ENCODE assay signal across 8 cellular contexts in the genomic region with DNA sequence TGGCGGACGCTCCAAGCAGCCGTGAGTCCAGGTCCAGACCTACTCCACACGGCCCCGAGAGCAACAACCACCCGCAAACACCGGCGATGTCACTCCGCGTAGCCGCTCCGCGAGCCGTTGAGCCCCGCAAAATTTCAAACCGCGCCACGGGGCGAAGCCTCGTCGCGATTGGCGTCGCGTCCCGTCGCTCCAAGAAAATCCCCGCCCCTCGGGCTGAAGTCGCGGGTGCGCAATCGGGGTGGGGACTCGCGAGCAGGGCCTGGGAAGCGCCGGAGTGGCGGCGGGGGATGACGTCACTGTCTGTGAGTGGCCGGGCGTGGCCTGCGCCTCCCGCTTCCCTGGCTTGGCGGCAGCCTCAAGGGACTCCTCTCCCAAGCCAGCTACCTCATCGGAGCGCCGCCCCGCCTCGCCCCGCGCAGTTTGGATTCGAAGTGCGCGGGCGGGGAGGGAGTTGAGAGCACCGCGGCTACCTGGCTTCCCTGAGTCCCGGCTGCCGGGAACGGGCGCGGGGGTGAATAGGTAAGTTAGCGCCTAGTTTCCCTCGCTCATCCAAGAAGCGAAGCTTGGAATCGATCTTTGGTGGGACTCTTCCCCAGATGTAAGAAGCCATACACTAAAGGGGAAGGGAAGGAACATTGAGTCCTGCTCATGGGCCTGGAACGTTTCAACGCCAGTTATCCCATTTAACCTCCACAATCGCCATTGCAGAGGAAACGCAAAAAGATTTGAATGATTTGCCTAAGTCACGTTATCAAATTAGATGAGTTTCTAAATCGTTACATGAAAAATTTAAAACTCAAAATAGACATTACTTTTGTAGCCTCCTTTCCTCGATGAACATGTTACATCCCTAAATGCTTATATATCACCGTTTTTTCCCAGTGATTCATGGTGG. TPM values are rescaled to one million over a fixed set of nuclear protein-coding genes. Genes with fewer than 3 reads are reported as not detected.
DNase-seq lines count a peak whose midpoint lies in the region; ATAC-seq and TF ChIP-seq lines count a peak whose summit lies in the region.

A gene with protein sequence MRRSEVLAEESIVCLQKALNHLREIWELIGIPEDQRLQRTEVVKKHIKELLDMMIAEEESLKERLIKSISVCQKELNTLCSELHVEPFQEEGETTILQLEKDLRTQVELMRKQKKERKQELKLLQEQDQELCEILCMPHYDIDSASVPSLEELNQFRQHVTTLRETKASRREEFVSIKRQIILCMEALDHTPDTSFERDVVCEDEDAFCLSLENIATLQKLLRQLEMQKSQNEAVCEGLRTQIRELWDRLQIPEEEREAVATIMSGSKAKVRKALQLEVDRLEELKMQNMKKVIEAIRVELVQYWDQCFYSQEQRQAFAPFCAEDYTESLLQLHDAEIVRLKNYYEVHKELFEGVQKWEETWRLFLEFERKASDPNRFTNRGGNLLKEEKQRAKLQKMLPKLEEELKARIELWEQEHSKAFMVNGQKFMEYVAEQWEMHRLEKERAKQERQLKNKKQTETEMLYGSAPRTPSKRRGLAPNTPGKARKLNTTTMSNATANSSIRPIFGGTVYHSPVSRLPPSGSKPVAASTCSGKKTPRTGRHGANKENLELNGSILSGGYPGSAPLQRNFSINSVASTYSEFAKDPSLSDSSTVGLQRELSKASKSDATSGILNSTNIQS (minus strand): TSS at position 119 of the 895 bp plus-strand sequence. CDS start 118 bp downstream, at position 1.

- TF ChIP-seq POLR2A in testis (IDR thresholded peaks at IDR 0.05), result peak; percentile 4

- H3K27me3 ChIP-seq in GM06990 (replicated peaks; ENCODE audit: control insufficient read depth, insufficient read depth, low read length) (no peaks in the 10 kb centered on the region), testis (no peaks in the 10 kb centered on the region)

- H3K27ac ChIP-seq in testis, result peak within 1 kb of the TSS; percentile 88 to 92

- no peaks in the 10 kb centered on the region for H3K9me3 Mint-ChIP-seq in activated naive CD4-positive, alpha-beta T cell treated with anti-CD3 and anti-CD28 coated beads, Interleukin-2, amount 50 U/mL, for 24 hours

- no peaks in the 10 kb centered on the region for H3K27me3 Mint-ChIP-seq in activated naive CD4-positive, alpha-beta T cell treated with anti-CD3 and anti-CD28 coated beads, Interleukin-2, amount 50 U/mL, for 24 hours

- intact Hi-C loops in testis (cut with DNase I; ENCODE audit: low total_unique reads), result no loop called here

- peaks cover 15% of the 10 kb centered on the region for H3K4me1 Mint-ChIP-seq in activated naive CD4-positive, alpha-beta T cell treated with anti-CD3 and anti-CD28 coated beads, Interleukin-2, amount 50 U/mL, for 24 hours

- peaks cover 7% of the 10 kb centered on the region for H3K36me3 ChIP-seq in GM06990 (ENCODE audit: control insufficient read depth, insufficient read depth, low read length)
- no peaks in the 10 kb centered on the region for H3K36me3 ChIP-seq in testis (ENCODE audit: low read depth, missing control alignments)

- peak within 1 kb of the TSS; percentile 100 for H3K4me3 Mint-ChIP-seq in activated naive CD4-positive, alpha-beta T cell treated with anti-CD3 and anti-CD28 coated beads, Interleukin-2, amount 50 U/mL, for 24 hours

- no peaks in the 10 kb centered on the region for H3K9me3 ChIP-seq in testis

- H3K36me3 Mint-ChIP-seq in activated naive CD4-positive, alpha-beta T cell treated with anti-CD3 and anti-CD28 coated beads, Interleukin-2, amount 50 U/mL, for 24 hours, result peaks cover 3% of the 10 kb centered on the region

- peak within 1 kb of the TSS; percentile 97 for H3K27ac Mint-ChIP-seq in activated naive CD4-positive, alpha-beta T cell treated with anti-CD3 and anti-CD28 coated beads, Interleukin-2, amount 50 U/mL, for 24 hours

- ATAC-seq in HG02588 (IDR thresholded peaks at IDR 0.05; ENCODE audit: unreplicated experiment) (peak; percentile 93), SK-N-SH treated with all-trans-retinoic acid at 6 μM for 48 hours (peak; percentile 95)

- WGBS in testis, 2 donors, result 1% methylated on average over 30 to 67 of the region's 75 CpGs

- H3K4me3 ChIP-seq in GM06990 (replicated peaks; ENCODE audit: low read depth, low read length), result peak within 1 kb of the TSS; percentile 98
- H3K4me3 ChIP-seq in testis, result peak within 1 kb of the TSS; percentile 71 to 93

- DNase-seq in GM06990 (ENCODE audit: extremely low read depth, insufficient read length), result peak; percentile 98
- peak; percentile 93 for DNase-seq in NCI-H1092 (lab: John Stamatoyannopoulos, UW)
- peak; percentile 95 for DNase-seq in globus pallidus (ENCODE audit: low spot score)
- DNase-seq in occipital lobe (lab: John Stamatoyannopoulos, UW), result peak; percentile 96
- peak; percentile 99 for DNase-seq in testis

- H3K4me1 ChIP-seq in testis, result peaks cover 7% of the 10 kb centered on the region

- no peak for TF ChIP-seq CTCF in GM06990 (IDR thresholded peaks at IDR 0.05; ENCODE audit: insufficient read depth, low read length, poor library complexity, severe bottlenecking)
- TF ChIP-seq CTCF in testis (IDR thresholded peaks at IDR 0.05), result no peak

TF ChIP-seq in SK-N-SH treated with all-trans-retinoic acid at 6 μM for 48 hours, 23 proteins besides CTCF, POLR2A, EP300 and RAD21:
- peak; percentile 45; the same call in 1 of the 2 replicates for TF ChIP-seq ZFP30 (CRISPR knock-in tag; IDR thresholded peaks at IDR 0.05)
- peak; percentile 88; the same call in 1 of the 2 replicates for TF ChIP-seq CSDC2 (CRISPR knock-in tag; IDR thresholded peaks at IDR 0.05)
- peak; percentile 56; the same call in 1 of the 2 replicates for TF ChIP-seq SNAI2 (CRISPR knock-in tag; IDR thresholded peaks at IDR 0.05)
- TF ChIP-seq ZFP3 (CRISPR knock-in tag; IDR thresholded peaks at IDR 0.05), result peak; percentile 79; the same call in 1 of the 2 replicates
- TF ChIP-seq, protein P1, sequence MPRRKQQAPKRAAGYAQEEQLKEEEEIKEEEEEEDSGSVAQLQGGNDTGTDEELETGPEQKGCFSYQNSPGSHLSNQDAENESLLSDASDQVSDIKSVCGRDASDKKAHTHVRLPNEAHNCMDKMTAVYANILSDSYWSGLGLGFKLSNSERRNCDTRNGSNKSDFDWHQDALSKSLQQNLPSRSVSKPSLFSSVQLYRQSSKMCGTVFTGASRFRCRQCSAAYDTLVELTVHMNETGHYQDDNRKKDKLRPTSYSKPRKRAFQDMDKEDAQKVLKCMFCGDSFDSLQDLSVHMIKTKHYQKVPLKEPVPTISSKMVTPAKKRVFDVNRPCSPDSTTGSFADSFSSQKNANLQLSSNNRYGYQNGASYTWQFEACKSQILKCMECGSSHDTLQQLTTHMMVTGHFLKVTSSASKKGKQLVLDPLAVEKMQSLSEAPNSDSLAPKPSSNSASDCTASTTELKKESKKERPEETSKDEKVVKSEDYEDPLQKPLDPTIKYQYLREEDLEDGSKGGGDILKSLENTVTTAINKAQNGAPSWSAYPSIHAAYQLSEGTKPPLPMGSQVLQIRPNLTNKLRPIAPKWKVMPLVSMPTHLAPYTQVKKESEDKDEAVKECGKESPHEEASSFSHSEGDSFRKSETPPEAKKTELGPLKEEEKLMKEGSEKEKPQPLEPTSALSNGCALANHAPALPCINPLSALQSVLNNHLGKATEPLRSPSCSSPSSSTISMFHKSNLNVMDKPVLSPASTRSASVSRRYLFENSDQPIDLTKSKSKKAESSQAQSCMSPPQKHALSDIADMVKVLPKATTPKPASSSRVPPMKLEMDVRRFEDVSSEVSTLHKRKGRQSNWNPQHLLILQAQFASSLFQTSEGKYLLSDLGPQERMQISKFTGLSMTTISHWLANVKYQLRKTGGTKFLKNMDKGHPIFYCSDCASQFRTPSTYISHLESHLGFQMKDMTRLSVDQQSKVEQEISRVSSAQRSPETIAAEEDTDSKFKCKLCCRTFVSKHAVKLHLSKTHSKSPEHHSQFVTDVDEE (CRISPR knock-in tag; IDR thresholded peaks at IDR 0.05), result peak; percentile 78; the same call in 1 of the 2 replicates
- TF ChIP-seq, protein P2, sequence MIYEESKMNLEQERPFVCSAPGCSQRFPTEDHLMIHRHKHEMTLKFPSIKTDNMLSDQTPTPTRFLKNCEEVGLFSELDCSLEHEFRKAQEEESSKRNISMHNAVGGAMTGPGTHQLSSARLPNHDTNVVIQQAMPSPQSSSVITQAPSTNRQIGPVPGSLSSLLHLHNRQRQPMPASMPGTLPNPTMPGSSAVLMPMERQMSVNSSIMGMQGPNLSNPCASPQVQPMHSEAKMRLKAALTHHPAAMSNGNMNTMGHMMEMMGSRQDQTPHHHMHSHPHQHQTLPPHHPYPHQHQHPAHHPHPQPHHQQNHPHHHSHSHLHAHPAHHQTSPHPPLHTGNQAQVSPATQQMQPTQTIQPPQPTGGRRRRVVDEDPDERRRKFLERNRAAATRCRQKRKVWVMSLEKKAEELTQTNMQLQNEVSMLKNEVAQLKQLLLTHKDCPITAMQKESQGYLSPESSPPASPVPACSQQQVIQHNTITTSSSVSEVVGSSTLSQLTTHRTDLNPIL (CRISPR knock-in tag; IDR thresholded peaks at IDR 0.05; ENCODE audit: low read depth), result peak; percentile 29; the same call in 1 of the 2 replicates
- TF ChIP-seq PPARA (CRISPR knock-in tag; IDR thresholded peaks at IDR 0.05; ENCODE audit: borderline replicate concordance), result peak; percentile 88
- no peak for TF ChIP-seq TCF4 (CRISPR knock-in tag; IDR thresholded peaks at IDR 0.05; ENCODE audit: borderline replicate concordance)
- TF ChIP-seq ZNF70 (CRISPR knock-in tag; IDR thresholded peaks at IDR 0.05), result 0 out of 2 replicates have a peak, but pooled peaks have one; percentile 20
- no peak for TF ChIP-seq GLIS3 (CRISPR knock-in tag; IDR thresholded peaks at IDR 0.05)
- 0 out of 2 replicates have a peak, but pooled peaks have one; percentile 49 for TF ChIP-seq BACH2 (CRISPR knock-in tag; IDR thresholded peaks at IDR 0.05; ENCODE audit: borderline replicate concordance)
- no peak for TF ChIP-seq ZC3H10 (CRISPR knock-in tag; IDR thresholded peaks at IDR 0.05)

RNA-seq across cellular contexts. Expression of the gene that starts here (rescaled TPM):
- total RNA-seq in occipital lobe (15.8 TPM), testis (100 to 1,000 TPM in 1 of 2 donors, 10 to 100 TPM in 1; 74.3 to 104 TPM)
- polyA plus RNA-seq in testis (ENCODE audit: insufficient read depth, low read depth, low replicate concordance), result 111 TPM

Comparison
In these comparisons a context has a peak if more than half of its experiments do, and no peak if none do; other contexts are left out.
1. Peak in every context shown above with its lines: DNase-seq, ATAC-seq, H3K4me3 ChIP-seq and H3K27ac ChIP-seq.